Comparison of ENCODE assay signal across 9 cellular contexts in the genomic region with DNA sequence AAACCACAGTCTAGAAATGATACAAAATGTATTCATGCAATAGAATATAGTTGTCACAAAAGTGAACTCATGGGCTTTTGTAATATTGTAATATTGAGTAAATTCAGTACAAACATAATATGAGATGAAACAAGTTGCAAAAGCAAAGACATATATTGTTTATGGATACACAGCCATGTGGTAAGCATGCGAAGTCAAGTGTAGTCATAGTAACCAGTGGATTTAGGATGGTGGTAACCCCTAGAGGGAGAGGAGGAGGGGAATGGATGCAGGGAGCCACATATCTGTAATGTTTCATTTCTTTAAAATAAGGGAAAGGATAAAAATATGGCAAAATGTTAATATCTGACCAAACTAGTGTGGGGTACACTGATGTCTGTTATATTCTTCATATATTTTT. TPM values are rescaled to one million over a fixed set of nuclear protein-coding genes. Genes with fewer than 3 reads are reported as not detected.
DNase-seq lines count a peak whose midpoint lies in the region; ATAC-seq and TF ChIP-seq lines count a peak whose summit lies in the region.
"Had no signal": no experiment of that assay in that cellular context is flagged by ENCODE, and none has a peak within 500 bp of the region (broad histone marks: within the 10 kb centered on the region; RNA-seq: fewer than 3 reads in every experiment).

No MANE protein-coding gene starts in this region.

- H4K20me1 ChIP-seq in BLaER1 treated with 17β-estradiol and CSF1 and Interleukin-3, amounts not matched to agents 10 nM and 100 nM, result no peaks in the 10 kb centered on the region

- H3K4me3 ChIP-seq in BLaER1 treated with 17β-estradiol and CSF1 and Interleukin-3, amounts not matched to agents 10 nM and 100 nM, result no peak overlapping the region
- no peak overlapping the region for H3K4me3 ChIP-seq in HL-60 (replicated peaks; ENCODE audit: insufficient read depth, low read length)
- peak overlapping the region; percentile 49 for H3K4me3 ChIP-seq in adipocyte (ENCODE audit: low read length)
- no peak overlapping the region for H3K4me3 ChIP-seq in muscle layer of colon (ENCODE audit: low read depth in 1 of 2, low read length in 2 of 2)
- H3K4me3 ChIP-seq in prostate gland, result no peak overlapping the region

- intact Hi-C loops in prostate gland (cut with DNase I), result loop anchor here (10.0 kb wide), 1 partner anchor 61 kb away; no protein-coding TSS in a partner anchor

- H3K9ac ChIP-seq in BLaER1 treated with 17β-estradiol and CSF1 and Interleukin-3, amounts not matched to agents 10 nM and 100 nM, result peak overlapping the region; percentile 66 to 94 (median 79); a peak in 21 of 22 replicates
- H3K9ac ChIP-seq in adipocyte (ENCODE audit: low read length) (peak overlapping the region; percentile 75), muscle layer of colon (ENCODE audit: low read length) (no peak overlapping the region)

- TF ChIP-seq POLR2A in prostate gland (IDR thresholded peaks at IDR 0.05), result no peak

- no peak for ATAC-seq in HG03039 (IDR thresholded peaks at IDR 0.05; ENCODE audit: unreplicated experiment)

- no peaks in the 10 kb centered on the region for H3K9me3 Mint-ChIP-seq in progenitor cell of endocrine pancreas (ENCODE audit: low read depth)

- no peak for TF ChIP-seq CTCF in HL-60 (IDR thresholded peaks at IDR 0.05; ENCODE audit: insufficient read depth, low read length)
- no peak for TF ChIP-seq CTCF in prostate gland (IDR thresholded peaks at IDR 0.05)
- TF ChIP-seq CTCF in progenitor cell of endocrine pancreas (IDR thresholded peaks at IDR 0.05; ENCODE audit: unreplicated experiment), result no peak

- H3K27ac Mint-ChIP-seq in progenitor cell of endocrine pancreas, result no peak overlapping the region

- peaks cover 27 to 80% (median 66%) of the 10 kb centered on the region in 10 experiments for H3K4me1 ChIP-seq in BLaER1 treated with 17β-estradiol and CSF1 and Interleukin-3, amounts not matched to agents 10 nM and 100 nM
- peaks cover 34% of the 10 kb centered on the region for H3K4me1 ChIP-seq in adipocyte (ENCODE audit: control insufficient read depth, insufficient read depth, low read length)
- no peaks in the 10 kb centered on the region for H3K4me1 ChIP-seq in muscle layer of colon (ENCODE audit: insufficient read depth, low read length)
- no peaks in the 10 kb centered on the region for H3K4me1 ChIP-seq in prostate gland (replicated peaks)

- no peak overlapping the region for H3K4me3 Mint-ChIP-seq in progenitor cell of endocrine pancreas (ENCODE audit: low read depth)

- peaks cover 8% of the 10 kb centered on the region for H3K36me3 Mint-ChIP-seq in progenitor cell of endocrine pancreas (ENCODE audit: insufficient read depth)

- H3K27ac ChIP-seq in BLaER1 treated with 17β-estradiol and CSF1 and Interleukin-3, amounts not matched to agents 10 nM and 100 nM, result peak overlapping the region; percentile 87 to 100 (median 96)
- H3K27ac ChIP-seq in HL-60 (replicated peaks), result peak overlapping the region; percentile 68
- H3K27ac ChIP-seq in muscle layer of colon (ENCODE audit: low read depth, low read length), result peak overlapping the region; percentile 32
- H3K27ac ChIP-seq in prostate gland, result no peak overlapping the region

- H3K4me1 Mint-ChIP-seq in progenitor cell of endocrine pancreas (ENCODE audit: low read depth), result peaks cover 3% of the 10 kb centered on the region

- H3K9me3 ChIP-seq in BLaER1 treated with 17β-estradiol and CSF1 and Interleukin-3, amounts not matched to agents 10 nM and 100 nM (replicated peaks in 1 of 11), result no peaks in the 10 kb centered on the region
- no peaks in the 10 kb centered on the region for H3K9me3 ChIP-seq in adipocyte (ENCODE audit: control insufficient read depth, low read length)
- H3K9me3 ChIP-seq in muscle layer of colon (ENCODE audit: low read length), result no peaks in the 10 kb centered on the region
- no peaks in the 10 kb centered on the region for H3K9me3 ChIP-seq in prostate gland

- H3K27me3 Mint-ChIP-seq in progenitor cell of endocrine pancreas, result peaks cover 45% of the 10 kb centered on the region

- H3K27me3 ChIP-seq in BLaER1 treated with 17β-estradiol and CSF1 and Interleukin-3, amounts not matched to agents 10 nM and 100 nM, result no peaks in the 10 kb centered on the region
- no peaks in the 10 kb centered on the region for H3K27me3 ChIP-seq in HL-60 (ENCODE audit: insufficient read depth, poor library complexity, severe bottlenecking)
- no peaks in the 10 kb centered on the region for H3K27me3 ChIP-seq in adipocyte (replicated peaks; ENCODE audit: control insufficient read depth, insufficient read depth, low read length)
- no peaks in the 10 kb centered on the region for H3K27me3 ChIP-seq in muscle layer of colon (ENCODE audit: control insufficient read depth in 1 of 2, insufficient read depth in 2 of 2, low read length in 2 of 2)
- no peaks in the 10 kb centered on the region for H3K27me3 ChIP-seq in prostate gland (replicated peaks; ENCODE audit: insufficient read depth)

- H3K36me3 ChIP-seq in BLaER1 treated with 17β-estradiol and CSF1 and Interleukin-3, amounts not matched to agents 10 nM and 100 nM, result no peaks in the 10 kb centered on the region
- H3K36me3 ChIP-seq in adipocyte (ENCODE audit: control insufficient read depth, insufficient read depth, low read length, severe bottlenecking) (no peaks in the 10 kb centered on the region), muscle layer of colon (ENCODE audit: insufficient read depth, low read length) (no peaks in the 10 kb centered on the region), prostate gland (no peaks in the 10 kb centered on the region)

- H3K4me2 ChIP-seq in BLaER1 treated with 17β-estradiol and CSF1 and Interleukin-3, amounts not matched to agents 10 nM and 100 nM, result peak overlapping the region; percentile 51 to 92 (median 65)

- DNase-seq in HL-60 (ENCODE audit: low read depth in 1 of 2, low spot score in 1 of 2) (peak in 1 of 2 experiments; percentile 26), adipocyte (ENCODE audit: low read depth) (peak; percentile 63), prostate gland (ENCODE audit: low spot score) (no peak), progenitor cell of endocrine pancreas (ENCODE audit: low spot score, unreplicated experiment) (no peak), inferior parietal cortex (ENCODE audit: extremely low spot score) (no peak)
- DNase-seq: NCI-H2081 had no signal

- 91% methylated on average over 1 of the region's 1 CpG for WGBS in prostate gland

RNA-seq across cellular contexts. Expression of a gene that starts 47.4 kb away (rescaled TPM):
- total RNA-seq in prostate gland (1 to 10 TPM; 2.0 to 8.4 TPM), progenitor cell of endocrine pancreas (16.1 and 16.5 TPM in 2 replicates)

Comparison
In these comparisons a context has a peak if more than half of its experiments do, and no peak if none do; other contexts are left out.
1. H3K27ac ChIP-seq: peak in BLaER1 treated with 17β-estradiol and CSF1 and Interleukin-3, amounts not matched to agents 10 nM and 100 nM (11 of 11), HL-60 (single experiment) and muscle layer of colon (single experiment); none in prostate gland (0 of 2).